ENCODE assay signal across 8 cellular contexts in the genomic region with DNA sequence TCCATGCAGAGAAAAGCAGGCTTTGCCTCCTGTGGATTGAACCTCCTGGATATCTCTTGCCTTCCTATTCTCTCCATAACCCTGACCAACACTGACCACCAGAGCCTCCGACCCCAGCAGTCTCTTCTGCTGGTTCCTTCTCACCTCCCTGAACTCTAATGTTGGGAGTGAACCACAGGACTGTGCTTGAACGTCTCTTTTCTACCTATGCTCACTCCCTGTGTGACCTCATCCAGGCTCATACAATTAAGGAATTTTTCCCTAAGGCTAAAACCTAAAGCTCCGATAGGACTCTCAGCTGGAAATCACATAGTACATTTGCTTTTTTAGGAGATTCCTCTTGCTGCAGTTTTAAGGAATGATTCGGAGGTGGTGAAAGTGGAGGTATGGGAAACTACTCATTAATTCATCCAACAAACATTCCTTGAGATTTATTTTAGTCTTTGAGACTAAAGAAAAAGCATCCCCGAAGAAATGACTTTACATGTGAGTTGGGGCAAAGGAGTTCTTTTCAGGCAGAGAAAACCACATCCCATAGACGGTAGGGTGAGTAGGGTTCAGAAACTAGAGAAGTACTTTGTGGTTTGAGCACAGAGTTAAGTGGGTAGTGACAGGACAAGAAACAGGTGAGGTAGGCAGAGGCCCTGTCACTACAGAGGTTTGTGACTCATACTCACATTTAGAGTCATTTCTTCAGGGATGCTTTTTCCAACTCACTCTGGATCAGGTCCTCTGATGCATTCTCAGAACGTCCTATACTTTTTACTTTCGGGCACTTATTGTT. TPM values are rescaled to one million over a fixed set of nuclear protein-coding genes. Genes with fewer than 3 reads are reported as not detected.
DNase-seq lines count a peak whose midpoint lies in the region; ATAC-seq lines count a peak whose summit lies in the region.

No MANE protein-coding gene starts in this region.

- H3K4me3 ChIP-seq in right cardiac atrium (ENCODE audit: low read length) = no peak overlapping the region

- intact Hi-C loops in right cardiac atrium (cut with DNase I) = no loop called here

- ATAC-seq in GM18867 (IDR thresholded peaks at IDR 0.05; ENCODE audit: unreplicated experiment) (peak; percentile 100), GM21717 (IDR thresholded peaks at IDR 0.05; ENCODE audit: unreplicated experiment) (peak; percentile 100), HG03520 (IDR thresholded peaks at IDR 0.05; ENCODE audit: unreplicated experiment) (peak; percentile 100), right cardiac atrium (no peak), esophagus mucosa (no peak)

- 61% methylated on average over 8 of the region's 8 CpGs for WGBS in right cardiac atrium

- no peak overlapping the region for H3K27ac ChIP-seq in right cardiac atrium (ENCODE audit: low read length)

- DNase-seq in islet precursor cell (peak; percentile 80), right cardiac atrium (no peak), NCI-H82 (lab: John Stamatoyannopoulos, UW) (no peak), anterior cingulate cortex (lab: John Stamatoyannopoulos, UW) (no peak)

- no peaks in the 10 kb centered on the region for H3K4me1 ChIP-seq in right cardiac atrium (ENCODE audit: control insufficient read depth, insufficient read depth, low read length)

- H3K9me3 ChIP-seq in right cardiac atrium (ENCODE audit: control insufficient read depth, low read length) = no peaks in the 10 kb centered on the region

- H3K27me3 ChIP-seq in right cardiac atrium (ENCODE audit: control insufficient read depth, insufficient read depth) = no peaks in the 10 kb centered on the region

RNA-seq across cellular contexts. Expression of gene NDNF, which starts 30.8 kb away (rescaled TPM):
- 1 to 10 TPM in 3 of 4 donors, under 1 TPM in 1; 0.50 to 6.3 (median 2.3) TPM for total RNA-seq in right cardiac atrium
- 2.5 TPM for polyA plus RNA-seq in right cardiac atrium
- total RNA-seq in esophagus mucosa = 0.44 TPM

Comparison
In these comparisons a context has a peak if more than half of its experiments do, and no peak if none do; other contexts are left out.
1. ATAC-seq: peak in GM18867 (single experiment), GM21717 (single experiment) and HG03520 (single experiment); none in right cardiac atrium (0 of 2) and esophagus mucosa (single experiment).